Comparison of ENCODE assay signal across 8 cellular contexts in genomic region chr6:157019115-157019628, GRCh38.
DNase-seq lines count a peak whose midpoint lies in the region; ATAC-seq, FAIRE-seq and TF ChIP-seq lines count a peak whose summit lies in the region.

No MANE protein-coding gene starts in this region.

- TF ChIP-seq EP300 in stomach (IDR thresholded peaks at IDR 0.05): no peak

- H3K4me1 Mint-ChIP-seq in activated CD8-positive, alpha-beta memory T cell treated with anti-CD3 and anti-CD28 coated beads, Interleukin-2, amount 10 ng/mL, durations not matched to agents 7 days and 5 days: peaks cover 40% of the 10 kb centered on the region

- no peak for FAIRE-seq in small intestine (lab: Jason Lieb, UNC)

- no peak for TF ChIP-seq CTCF in stomach (IDR thresholded peaks at IDR 0.05)

- no peaks in the 10 kb centered on the region for H3K9me3 ChIP-seq in effector memory CD4-positive, alpha-beta T cell (ENCODE audit: control insufficient read depth, low read length)
- H3K9me3 ChIP-seq in stomach (no peaks in the 10 kb centered on the region), small intestine (ENCODE audit: control insufficient read depth, low read depth) (no peaks in the 10 kb centered on the region)

- peaks cover 11% of the 10 kb centered on the region for H3K4me1 ChIP-seq in effector memory CD4-positive, alpha-beta T cell (ENCODE audit: control insufficient read depth, insufficient read depth, low read length, poor library complexity, severe bottlenecking)
- H3K4me1 ChIP-seq in stomach (peaks cover 9 to 62% (median 35%) of the 10 kb centered on the region in 4 donors), small intestine (ENCODE audit: control insufficient read depth in 2 of 2, insufficient read depth in 1 of 2, low read depth in 1 of 2, low read length in 1 of 2) (peaks cover 0 to 7% of the 10 kb centered on the region in 2 donors)

- peak overlapping the region; percentile 86 for H3K27ac Mint-ChIP-seq in activated CD8-positive, alpha-beta memory T cell treated with anti-CD3 and anti-CD28 coated beads, Interleukin-2, amount 10 ng/mL, durations not matched to agents 7 days and 5 days

- H3K9me3 Mint-ChIP-seq in activated CD8-positive, alpha-beta memory T cell treated with anti-CD3 and anti-CD28 coated beads, Interleukin-2, amount 10 ng/mL, durations not matched to agents 7 days and 5 days (ENCODE audit: low read depth): no peaks in the 10 kb centered on the region

- intact Hi-C loops in stomach (cut with DNase I; ENCODE audit: low total_unique reads): no loop called here

- no peak overlapping the region for H3K4me3 Mint-ChIP-seq in activated CD8-positive, alpha-beta memory T cell treated with anti-CD3 and anti-CD28 coated beads, Interleukin-2, amount 10 ng/mL, durations not matched to agents 7 days and 5 days

- ATAC-seq in activated CD8-positive, alpha-beta memory T cell treated with anti-CD3 and anti-CD28 coated beads, Interleukin-2, amount 10 ng/mL, durations not matched to agents 7 days and 5 days: no peak
- no peak for ATAC-seq in GM21737 (IDR thresholded peaks at IDR 0.05; ENCODE audit: unreplicated experiment)

- no peaks in the 10 kb centered on the region for H3K27me3 ChIP-seq in effector memory CD4-positive, alpha-beta T cell (replicated peaks; ENCODE audit: control insufficient read depth, insufficient read depth, low read length, poor library complexity, severe bottlenecking)
- no peaks in the 10 kb centered on the region for H3K27me3 ChIP-seq in stomach
- H3K27me3 ChIP-seq in small intestine (ENCODE audit: control insufficient read depth in 2 of 2, insufficient read depth in 2 of 2, low read length in 2 of 2): no peaks in the 10 kb centered on the region

- CTCF ChIA-PET in activated CD8-positive, alpha-beta memory T cell treated with anti-CD3 and anti-CD28 coated beads, Interleukin-2, amount 10 ng/mL, durations not matched to agents 7 days and 5 days (lab: Charles Lee): interaction anchor here (1.2 to 1.7 kb wide), 2 partner anchors 19 to 76 kb away, joined by 4 to 7 read pairs; no protein-coding TSS in a partner anchor

- no peak for TF ChIP-seq POLR2A in stomach (IDR thresholded peaks at IDR 0.05)

- in situ Hi-C loops in ACHN (cut with HindIII; ENCODE audit: low pct_ligation_motif_present, low pct_unique_long_range_greater_than_20kb, low sequenced_read_pairs): no loop called here

- WGBS in stomach, 5 donors: 85 to 97% (median 93%) methylated on average over 2 of the region's 2 CpGs
- WGBS in small intestine, 3 donors: 84 to 96% (median 87%) methylated on average over 2 of the region's 2 CpGs

- H3K36me3 ChIP-seq in effector memory CD4-positive, alpha-beta T cell (ENCODE audit: control insufficient read depth, insufficient read depth, low read length): no peaks in the 10 kb centered on the region
- H3K36me3 ChIP-seq in stomach (no peaks in the 10 kb centered on the region), small intestine (ENCODE audit: control insufficient read depth in 2 of 2, insufficient read depth in 2 of 2, low read length in 2 of 2) (no peaks in the 10 kb centered on the region)

- DNase-seq in activated CD8-positive, alpha-beta memory T cell treated with anti-CD3 and anti-CD28 coated beads, Interleukin-2, amount 10 ng/mL, durations not matched to agents 7 days and 5 days: no peak
- no peak for DNase-seq in activated CD8-positive, alpha-beta memory T cell treated with anti-CD3 and anti-CD28 coated beads, Interleukin-2, amount 50 U/mL, for 4 hours
- DNase-seq in NOMO-1 treated with dmso at 0.1 percent for 144 hours (lab: John Stamatoyannopoulos, UW; ENCODE audit: unreplicated experiment): peak; percentile 48
- DNase-seq in effector memory CD4-positive, alpha-beta T cell: no peak
- no peak for DNase-seq in stomach
- no peak for DNase-seq in small intestine
- no peak for DNase-seq in ACHN

- no peaks in the 10 kb centered on the region for H3K27me3 Mint-ChIP-seq in activated CD8-positive, alpha-beta memory T cell treated with anti-CD3 and anti-CD28 coated beads, Interleukin-2, amount 10 ng/mL, durations not matched to agents 7 days and 5 days

- H3K27ac ChIP-seq in effector memory CD4-positive, alpha-beta T cell (ENCODE audit: insufficient read depth, low read length, poor library complexity, severe bottlenecking): peak overlapping the region; percentile 24
- H3K27ac ChIP-seq in stomach (peak overlapping the region in 3 of 5 donors; percentile 14 to 100 (median 99)), small intestine (ENCODE audit: low read depth in 1 of 2, low read length in 1 of 2) (no peak overlapping the region)

- H3K4me3 ChIP-seq in effector memory CD4-positive, alpha-beta T cell (ENCODE audit: insufficient read depth, low read depth, low read length, poor library complexity, severe bottlenecking): no peak overlapping the region
- H3K4me3 ChIP-seq in stomach (no peak overlapping the region), small intestine (ENCODE audit: low read depth in 1 of 2, low read length in 2 of 2) (no peak overlapping the region)

- no peaks in the 10 kb centered on the region for H3K36me3 Mint-ChIP-seq in activated CD8-positive, alpha-beta memory T cell treated with anti-CD3 and anti-CD28 coated beads, Interleukin-2, amount 10 ng/mL, durations not matched to agents 7 days and 5 days

Comparison
In these comparisons a context has a peak if more than half of its experiments do, and no peak if none do; other contexts are left out.
1. H3K27ac ChIP-seq: peak in effector memory CD4-positive, alpha-beta T cell (single experiment) and stomach (3 of 5); none in small intestine (0 of 2).